ENCODE assay signal across 1 cellular context in genomic region chr11:46120711-46121327, GRCh38.
TF ChIP-seq lines count a peak whose summit lies in the region.

No MANE protein-coding gene starts in this region.

TF ChIP-seq in K562, 482 proteins besides CTCF, POLR2A, EP300 and RAD21 (continued from another document and continues in another):
- TF ChIP-seq GTF3C2 (IDR thresholded peaks at IDR 0.05; ENCODE audit: borderline replicate concordance, extremely low read depth, insufficient read length), result no peak
- TF ChIP-seq SRSF3 (IDR thresholded peaks at IDR 0.05; ENCODE audit: insufficient read depth, low read length), result no peak
- no peak for TF ChIP-seq NFATC3 (IDR thresholded peaks at IDR 0.05)
- TF ChIP-seq, protein P1, sequence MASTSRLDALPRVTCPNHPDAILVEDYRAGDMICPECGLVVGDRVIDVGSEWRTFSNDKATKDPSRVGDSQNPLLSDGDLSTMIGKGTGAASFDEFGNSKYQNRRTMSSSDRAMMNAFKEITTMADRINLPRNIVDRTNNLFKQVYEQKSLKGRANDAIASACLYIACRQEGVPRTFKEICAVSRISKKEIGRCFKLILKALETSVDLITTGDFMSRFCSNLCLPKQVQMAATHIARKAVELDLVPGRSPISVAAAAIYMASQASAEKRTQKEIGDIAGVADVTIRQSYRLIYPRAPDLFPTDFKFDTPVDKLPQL (IDR thresholded peaks at IDR 0.05; ENCODE audit: extremely low read depth, insufficient read length), result no peak
- no peak for TF ChIP-seq SRSF1 (IDR thresholded peaks at IDR 0.05; ENCODE audit: low read depth, low read length)
- TF ChIP-seq KHSRP (IDR thresholded peaks at IDR 0.05), result no peak
- TF ChIP-seq, protein P2, sequence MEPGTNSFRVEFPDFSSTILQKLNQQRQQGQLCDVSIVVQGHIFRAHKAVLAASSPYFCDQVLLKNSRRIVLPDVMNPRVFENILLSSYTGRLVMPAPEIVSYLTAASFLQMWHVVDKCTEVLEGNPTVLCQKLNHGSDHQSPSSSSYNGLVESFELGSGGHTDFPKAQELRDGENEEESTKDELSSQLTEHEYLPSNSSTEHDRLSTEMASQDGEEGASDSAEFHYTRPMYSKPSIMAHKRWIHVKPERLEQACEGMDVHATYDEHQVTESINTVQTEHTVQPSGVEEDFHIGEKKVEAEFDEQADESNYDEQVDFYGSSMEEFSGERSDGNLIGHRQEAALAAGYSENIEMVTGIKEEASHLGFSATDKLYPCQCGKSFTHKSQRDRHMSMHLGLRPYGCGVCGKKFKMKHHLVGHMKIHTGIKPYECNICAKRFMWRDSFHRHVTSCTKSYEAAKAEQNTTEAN (CRISPR knock-in tag; IDR thresholded peaks at IDR 0.05), result no peak
- no peak for TF ChIP-seq HDAC3 (IDR thresholded peaks at IDR 0.05; ENCODE audit: borderline replicate concordance, partially characterized antibody)
- TF ChIP-seq FOXP1 (CRISPR knock-in tag; IDR thresholded peaks at IDR 0.05), result no peak
- TF ChIP-seq, protein P3, sequence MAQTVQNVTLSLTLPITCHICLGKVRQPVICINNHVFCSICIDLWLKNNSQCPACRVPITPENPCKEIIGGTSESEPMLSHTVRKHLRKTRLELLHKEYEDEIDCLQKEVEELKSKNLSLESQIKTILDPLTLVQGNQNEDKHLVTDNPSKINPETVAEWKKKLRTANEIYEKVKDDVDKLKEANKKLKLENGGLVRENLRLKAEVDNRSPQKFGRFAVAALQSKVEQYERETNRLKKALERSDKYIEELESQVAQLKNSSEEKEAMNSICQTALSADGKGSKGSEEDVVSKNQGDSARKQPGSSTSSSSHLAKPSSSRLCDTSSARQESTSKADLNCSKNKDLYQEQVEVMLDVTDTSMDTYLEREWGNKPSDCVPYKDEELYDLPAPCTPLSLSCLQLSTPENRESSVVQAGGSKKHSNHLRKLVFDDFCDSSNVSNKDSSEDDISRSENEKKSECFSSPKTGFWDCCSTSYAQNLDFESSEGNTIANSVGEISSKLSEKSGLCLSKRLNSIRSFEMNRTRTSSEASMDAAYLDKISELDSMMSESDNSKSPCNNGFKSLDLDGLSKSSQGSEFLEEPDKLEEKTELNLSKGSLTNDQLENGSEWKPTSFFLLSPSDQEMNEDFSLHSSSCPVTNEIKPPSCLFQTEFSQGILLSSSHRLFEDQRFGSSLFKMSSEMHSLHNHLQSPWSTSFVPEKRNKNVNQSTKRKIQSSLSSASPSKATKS (CRISPR knock-in tag; IDR thresholded peaks at IDR 0.05), result no peak
- TF ChIP-seq, protein P4, sequence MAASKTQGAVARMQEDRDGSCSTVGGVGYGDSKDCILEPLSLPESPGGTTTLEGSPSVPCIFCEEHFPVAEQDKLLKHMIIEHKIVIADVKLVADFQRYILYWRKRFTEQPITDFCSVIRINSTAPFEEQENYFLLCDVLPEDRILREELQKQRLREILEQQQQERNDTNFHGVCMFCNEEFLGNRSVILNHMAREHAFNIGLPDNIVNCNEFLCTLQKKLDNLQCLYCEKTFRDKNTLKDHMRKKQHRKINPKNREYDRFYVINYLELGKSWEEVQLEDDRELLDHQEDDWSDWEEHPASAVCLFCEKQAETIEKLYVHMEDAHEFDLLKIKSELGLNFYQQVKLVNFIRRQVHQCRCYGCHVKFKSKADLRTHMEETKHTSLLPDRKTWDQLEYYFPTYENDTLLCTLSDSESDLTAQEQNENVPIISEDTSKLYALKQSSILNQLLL (CRISPR knock-in tag; IDR thresholded peaks at IDR 0.05; ENCODE audit: borderline replicate concordance), result no peak
- TF ChIP-seq SNAPC5 (CRISPR knock-in tag; IDR thresholded peaks at IDR 0.05), result no peak
- TF ChIP-seq ETS1 (conservative IDR thresholded peaks at IDR 0.05; ENCODE audit: control insufficient read depth, low read depth, low read length), result no peak
- no peak for TF ChIP-seq CEBPB (tag; IDR thresholded peaks at IDR 0.05)
- TF ChIP-seq, protein P5, sequence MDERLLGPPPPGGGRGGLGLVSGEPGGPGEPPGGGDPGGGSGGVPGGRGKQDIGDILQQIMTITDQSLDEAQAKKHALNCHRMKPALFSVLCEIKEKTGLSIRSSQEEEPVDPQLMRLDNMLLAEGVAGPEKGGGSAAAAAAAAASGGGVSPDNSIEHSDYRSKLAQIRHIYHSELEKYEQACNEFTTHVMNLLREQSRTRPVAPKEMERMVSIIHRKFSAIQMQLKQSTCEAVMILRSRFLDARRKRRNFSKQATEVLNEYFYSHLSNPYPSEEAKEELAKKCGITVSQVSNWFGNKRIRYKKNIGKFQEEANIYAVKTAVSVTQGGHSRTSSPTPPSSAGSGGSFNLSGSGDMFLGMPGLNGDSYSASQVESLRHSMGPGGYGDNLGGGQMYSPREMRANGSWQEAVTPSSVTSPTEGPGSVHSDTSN (CRISPR knock-in tag; IDR thresholded peaks at IDR 0.05; ENCODE audit: low read depth), result no peak
- TF ChIP-seq, protein P5 (tag; conservative IDR thresholded peaks at IDR 0.05; ENCODE audit: low read depth), result no peak
- TF ChIP-seq ZNF165 (CRISPR knock-in tag; IDR thresholded peaks at IDR 0.05; ENCODE audit: borderline replicate concordance), result no peak
- no peak for TF ChIP-seq U2AF1 (optimal IDR thresholded peaks at IDR 0.05; ENCODE audit: low read depth, low read length)
- TF ChIP-seq KLF6 (CRISPR knock-in tag; IDR thresholded peaks at IDR 0.05; ENCODE audit: borderline replicate concordance), result no peak
- no peak for TF ChIP-seq ZSCAN32 (CRISPR knock-in tag; IDR thresholded peaks at IDR 0.05)
- no peak for TF ChIP-seq SAP30 (IDR thresholded peaks at IDR 0.05; ENCODE audit: borderline replicate concordance, insufficient read depth, low read depth, low read length, poor library complexity, severe bottlenecking)
- TF ChIP-seq COPS2 (conservative IDR thresholded peaks at IDR 0.05), result no peak
- TF ChIP-seq ZNF436 (CRISPR knock-in tag; IDR thresholded peaks at IDR 0.05), result no peak
- no peak; the same call in 1 of the 2 replicates for TF ChIP-seq ARID1B (IDR thresholded peaks at IDR 0.05)
- no peak for TF ChIP-seq RREB1 (CRISPR knock-in tag; IDR thresholded peaks at IDR 0.05)
- peak; percentile 44; the same call in 1 of the 2 replicates for TF ChIP-seq ZBTB26 (CRISPR knock-in tag; IDR thresholded peaks at IDR 0.05)
- no peak for TF ChIP-seq KLF13 (tag; IDR thresholded peaks at IDR 0.05; ENCODE audit: borderline replicate concordance, low read depth)
- no peak for TF ChIP-seq NONO (IDR thresholded peaks at IDR 0.05; ENCODE audit: low read depth in 2 of 2, low read length in 1 of 2)
- no peak for TF ChIP-seq HMG20A (CRISPR knock-in tag; conservative IDR thresholded peaks at IDR 0.05)
- no peak for TF ChIP-seq KAT7 (CRISPR knock-in tag; IDR thresholded peaks at IDR 0.05; ENCODE audit: borderline replicate concordance)
- TF ChIP-seq ETV5 (CRISPR knock-in tag; IDR thresholded peaks at IDR 0.05; ENCODE audit: low read depth), result no peak
- TF ChIP-seq MECOM (CRISPR knock-in tag; IDR thresholded peaks at IDR 0.05), result no peak
- no peak for TF ChIP-seq HMBOX1 (IDR thresholded peaks at IDR 0.05)
- no peak for TF ChIP-seq TARDBP (IDR thresholded peaks at IDR 0.05)
- TF ChIP-seq BACH1 (tag; IDR thresholded peaks at IDR 0.05), result no peak
- TF ChIP-seq BCL6 (CRISPR knock-in tag; IDR thresholded peaks at IDR 0.05), result no peak
- TF ChIP-seq PHTF2 (CRISPR knock-in tag; IDR thresholded peaks at IDR 0.05), result no peak
- no peak for TF ChIP-seq DIDO1 (tag; IDR thresholded peaks at IDR 0.05; ENCODE audit: low read depth)
- TF ChIP-seq HDAC6 (IDR thresholded peaks at IDR 0.05; ENCODE audit: low read depth, low read length), result no peak
- no peak for TF ChIP-seq GABPB2 (CRISPR knock-in tag; conservative IDR thresholded peaks at IDR 0.05)
